19 cellular contexts compared by ENCODE assay signal in the genomic region with DNA sequence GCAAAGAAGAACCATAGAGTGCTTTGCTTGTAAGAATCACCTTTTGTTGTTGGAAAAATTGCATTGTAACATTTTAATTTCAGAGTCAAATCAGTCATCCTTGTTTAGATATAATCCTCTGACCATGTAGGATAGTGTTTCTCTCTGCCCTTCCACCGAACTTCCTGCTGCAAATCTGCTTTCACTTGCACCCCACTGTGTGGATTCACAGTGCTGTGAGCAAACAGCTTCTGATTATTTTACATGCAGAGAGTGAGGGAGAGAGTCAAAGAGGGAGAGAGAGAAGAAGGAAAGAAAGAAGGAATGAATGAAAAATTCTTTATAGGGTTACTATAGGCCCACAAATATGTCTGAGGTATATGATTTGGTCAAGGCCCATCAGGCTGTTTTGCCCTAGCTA. TPM values are rescaled to one million over a fixed set of nuclear protein-coding genes. Genes with fewer than 3 reads are reported as not detected.
DNase-seq lines count a peak whose midpoint lies in the region; ATAC-seq and TF ChIP-seq lines count a peak whose summit lies in the region.
"Had no signal": no experiment of that assay in that cellular context is flagged by ENCODE, and none has a peak within 500 bp of the region (broad histone marks: within the 10 kb centered on the region; RNA-seq: fewer than 3 reads in every experiment).

No MANE protein-coding gene starts in this region.

- DNase-seq in NCI-H1092 treated with DMSO at 0.1 percent for 48 hours (lab: John Stamatoyannopoulos, UW), result peak; percentile 39
- no peak for DNase-seq in NCI-H1092 (lab: John Stamatoyannopoulos, UW)
- peak in 2 of 3 experiments; percentile 57 to 81 for DNase-seq in NCI-H1417 (lab: John Stamatoyannopoulos, UW)
- DNase-seq in NCI-H748 (lab: John Stamatoyannopoulos, UW; ENCODE audit: unreplicated experiment), result peak; percentile 75
- DNase-seq in mesendoderm, result peak; percentile 65
- no peak for DNase-seq in activated CD8-positive, alpha-beta memory T cell treated with anti-CD3 and anti-CD28 coated beads, Interleukin-2, amount 10 ng/mL, durations not matched to agents 7 days and 5 days
- no peak for DNase-seq in left colon
- DNase-seq: CD4-positive, alpha-beta memory T cell; KG1; NCI-H1105 treated with DMSO at 0.1 percent for 48 hours; NCI-H187 treated with DMSO at 0.1 percent for 48 hours; NCI-H446; NCI-H526 treated with DMSO at 0.1 percent for 48 hours; OCI-M1 had no signal

- H2AK5ac ChIP-seq in mesendoderm (ENCODE audit: low read length), result no peak overlapping the region

- peaks cover 3% of the 10 kb centered on the region for H3K4me1 ChIP-seq in mesendoderm (ENCODE audit: control insufficient read depth, low read depth, low read length)
- H3K4me1 ChIP-seq: BLaER1 treated with 17β-estradiol and CSF1 and Interleukin-3, amounts not matched to agents 10 nM and 100 nM had no signal

- no peak overlapping the region for H3K18ac ChIP-seq in mesendoderm (ENCODE audit: low read length)

- CTCF ChIA-PET in activated CD8-positive, alpha-beta memory T cell treated with anti-CD3 and anti-CD28 coated beads, Interleukin-2, amount 10 ng/mL, durations not matched to agents 7 days and 5 days (lab: Charles Lee), result no interaction called here

- H3K56ac ChIP-seq in mesendoderm (ENCODE audit: low read length), result no peak overlapping the region

- H3K79me2 ChIP-seq in mesendoderm (ENCODE audit: control insufficient read depth, insufficient read depth, low read length), result no peaks in the 10 kb centered on the region

- H3K36me3 ChIP-seq in mesendoderm (ENCODE audit: control insufficient read depth, insufficient read depth, low read length), result no peaks in the 10 kb centered on the region
- H3K36me3 ChIP-seq: BLaER1 treated with 17β-estradiol and CSF1 and Interleukin-3, amounts not matched to agents 10 nM and 100 nM; SJSA1 had no signal

- H4K5ac ChIP-seq in mesendoderm (ENCODE audit: low read length), result no peak overlapping the region

- H3K4ac ChIP-seq in mesendoderm (ENCODE audit: low read depth, low read length), result no peak overlapping the region

- WGBS in mesendoderm (ENCODE audit: extremely low coverage, insufficient coverage, low lambda C conversion rate), result no CpG with 5 or more reads among the region's 1 CpG

- no peaks in the 10 kb centered on the region for H3K9me3 Mint-ChIP-seq in activated CD8-positive, alpha-beta memory T cell treated with anti-CD3 and anti-CD28 coated beads, Interleukin-2, amount 10 ng/mL, durations not matched to agents 7 days and 5 days (ENCODE audit: low read depth)

- no peak overlapping the region for H3K4me3 Mint-ChIP-seq in activated CD8-positive, alpha-beta memory T cell treated with anti-CD3 and anti-CD28 coated beads, Interleukin-2, amount 10 ng/mL, durations not matched to agents 7 days and 5 days
- H3K4me3 Mint-ChIP-seq: CD4-positive, alpha-beta memory T cell had no signal

- no peak overlapping the region for H3K23ac ChIP-seq in mesendoderm (ENCODE audit: low read length)

- H3K9ac ChIP-seq in mesendoderm (ENCODE audit: low read length), result no peak overlapping the region
- H3K9ac ChIP-seq: BLaER1 treated with 17β-estradiol and CSF1 and Interleukin-3, amounts not matched to agents 10 nM and 100 nM had no signal

- ATAC-seq in activated CD8-positive, alpha-beta memory T cell treated with anti-CD3 and anti-CD28 coated beads, Interleukin-2, amount 10 ng/mL, durations not matched to agents 7 days and 5 days, result no peak
- ATAC-seq in left colon, result no peak
- ATAC-seq in SK-N-SH treated with all-trans-retinoic acid at 6 μM for 48 hours, result no peak
- ATAC-seq: Right ventricle myocardium inferior had no signal

- H3K4me1 Mint-ChIP-seq in activated CD8-positive, alpha-beta memory T cell treated with anti-CD3 and anti-CD28 coated beads, Interleukin-2, amount 10 ng/mL, durations not matched to agents 7 days and 5 days, result no peaks in the 10 kb centered on the region
- H3K4me1 Mint-ChIP-seq: CD4-positive, alpha-beta memory T cell had no signal

- no peaks in the 10 kb centered on the region for H3K79me1 ChIP-seq in mesendoderm (ENCODE audit: low read length)

- H3K27me3 ChIP-seq in mesendoderm (ENCODE audit: insufficient read depth, low read length, poor library complexity), result no peaks in the 10 kb centered on the region
- H3K27me3 ChIP-seq: BLaER1 treated with 17β-estradiol and CSF1 and Interleukin-3, amounts not matched to agents 10 nM and 100 nM had no signal

- peaks cover 26% of the 10 kb centered on the region for H3K27me3 Mint-ChIP-seq in activated CD8-positive, alpha-beta memory T cell treated with anti-CD3 and anti-CD28 coated beads, Interleukin-2, amount 10 ng/mL, durations not matched to agents 7 days and 5 days

- H3K4me2 ChIP-seq in mesendoderm (ENCODE audit: low read length), result no peak overlapping the region
- H3K4me2 ChIP-seq: BLaER1 treated with 17β-estradiol and CSF1 and Interleukin-3, amounts not matched to agents 10 nM and 100 nM had no signal

- H3K27ac ChIP-seq in mesendoderm (ENCODE audit: low read depth, low read length), result no peak overlapping the region
- H3K27ac ChIP-seq: 22Rv1; BLaER1 treated with 17β-estradiol and CSF1 and Interleukin-3, amounts not matched to agents 10 nM and 100 nM; SJSA1 had no signal

- H2BK15ac ChIP-seq in mesendoderm (replicated peaks; ENCODE audit: low read depth), result no peak overlapping the region

- no peak overlapping the region for H2BK5ac ChIP-seq in mesendoderm (ENCODE audit: low read length)

- intact Hi-C loops in left colon (cut with DNase I, micrococcal nuclease), result no loop called here

- H3K27ac Mint-ChIP-seq in activated CD8-positive, alpha-beta memory T cell treated with anti-CD3 and anti-CD28 coated beads, Interleukin-2, amount 10 ng/mL, durations not matched to agents 7 days and 5 days, result no peak overlapping the region
- H3K27ac Mint-ChIP-seq: CD4-positive, alpha-beta memory T cell had no signal

- H3K4me3 ChIP-seq in mesendoderm (ENCODE audit: low read length), result no peak overlapping the region
- H3K4me3 ChIP-seq: BLaER1 treated with 17β-estradiol and CSF1 and Interleukin-3, amounts not matched to agents 10 nM and 100 nM; SJSA1 had no signal

- no peak overlapping the region for H4K8ac ChIP-seq in mesendoderm (ENCODE audit: low read depth, low read length)

- H2BK120ac ChIP-seq in mesendoderm (ENCODE audit: low read depth, low read length), result no peak overlapping the region

- no peaks in the 10 kb centered on the region for H3K36me3 Mint-ChIP-seq in activated CD8-positive, alpha-beta memory T cell treated with anti-CD3 and anti-CD28 coated beads, Interleukin-2, amount 10 ng/mL, durations not matched to agents 7 days and 5 days
- H3K36me3 Mint-ChIP-seq: CD4-positive, alpha-beta memory T cell had no signal

TF ChIP-seq in SK-N-SH treated with all-trans-retinoic acid at 6 μM for 48 hours, 23 proteins besides CTCF, POLR2A, EP300 and RAD21 (continues in another document):
- TF ChIP-seq, protein P1, sequence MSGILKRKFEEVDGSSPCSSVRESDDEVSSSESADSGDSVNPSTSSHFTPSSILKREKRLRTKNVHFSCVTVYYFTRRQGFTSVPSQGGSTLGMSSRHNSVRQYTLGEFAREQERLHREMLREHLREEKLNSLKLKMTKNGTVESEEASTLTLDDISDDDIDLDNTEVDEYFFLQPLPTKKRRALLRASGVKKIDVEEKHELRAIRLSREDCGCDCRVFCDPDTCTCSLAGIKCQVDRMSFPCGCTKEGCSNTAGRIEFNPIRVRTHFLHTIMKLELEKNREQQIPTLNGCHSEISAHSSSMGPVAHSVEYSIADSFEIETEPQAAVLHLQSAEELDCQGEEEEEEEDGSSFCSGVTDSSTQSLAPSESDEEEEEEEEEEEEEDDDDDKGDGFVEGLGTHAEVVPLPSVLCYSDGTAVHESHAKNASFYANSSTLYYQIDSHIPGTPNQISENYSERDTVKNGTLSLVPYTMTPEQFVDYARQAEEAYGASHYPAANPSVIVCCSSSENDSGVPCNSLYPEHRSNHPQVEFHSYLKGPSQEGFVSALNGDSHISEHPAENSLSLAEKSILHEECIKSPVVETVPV (CRISPR knock-in tag; IDR thresholded peaks at IDR 0.05), result no peak
- TF ChIP-seq ZFP3 (CRISPR knock-in tag; IDR thresholded peaks at IDR 0.05), result no peak
- no peak for TF ChIP-seq SNAI2 (CRISPR knock-in tag; IDR thresholded peaks at IDR 0.05)
- no peak for TF ChIP-seq TCF4 (CRISPR knock-in tag; IDR thresholded peaks at IDR 0.05; ENCODE audit: borderline replicate concordance)
- TF ChIP-seq ZNF70 (CRISPR knock-in tag; IDR thresholded peaks at IDR 0.05), result no peak
- TF ChIP-seq TOX (CRISPR knock-in tag; IDR thresholded peaks at IDR 0.05; ENCODE audit: borderline replicate concordance), result no peak
- no peak for TF ChIP-seq OSR1 (CRISPR knock-in tag; IDR thresholded peaks at IDR 0.05)
- no peak for TF ChIP-seq RARB (CRISPR knock-in tag; IDR thresholded peaks at IDR 0.05)
- TF ChIP-seq, protein P2, sequence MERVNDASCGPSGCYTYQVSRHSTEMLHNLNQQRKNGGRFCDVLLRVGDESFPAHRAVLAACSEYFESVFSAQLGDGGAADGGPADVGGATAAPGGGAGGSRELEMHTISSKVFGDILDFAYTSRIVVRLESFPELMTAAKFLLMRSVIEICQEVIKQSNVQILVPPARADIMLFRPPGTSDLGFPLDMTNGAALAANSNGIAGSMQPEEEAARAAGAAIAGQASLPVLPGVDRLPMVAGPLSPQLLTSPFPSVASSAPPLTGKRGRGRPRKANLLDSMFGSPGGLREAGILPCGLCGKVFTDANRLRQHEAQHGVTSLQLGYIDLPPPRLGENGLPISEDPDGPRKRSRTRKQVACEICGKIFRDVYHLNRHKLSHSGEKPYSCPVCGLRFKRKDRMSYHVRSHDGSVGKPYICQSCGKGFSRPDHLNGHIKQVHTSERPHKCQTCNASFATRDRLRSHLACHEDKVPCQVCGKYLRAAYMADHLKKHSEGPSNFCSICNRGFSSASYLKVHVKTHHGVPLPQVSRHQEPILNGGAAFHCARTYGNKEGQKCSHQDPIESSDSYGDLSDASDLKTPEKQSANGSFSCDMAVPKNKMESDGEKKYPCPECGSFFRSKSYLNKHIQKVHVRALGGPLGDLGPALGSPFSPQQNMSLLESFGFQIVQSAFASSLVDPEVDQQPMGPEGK (CRISPR knock-in tag; IDR thresholded peaks at IDR 0.05; ENCODE audit: borderline replicate concordance), result no peak
- no peak for TF ChIP-seq CSDC2 (CRISPR knock-in tag; IDR thresholded peaks at IDR 0.05)
- TF ChIP-seq ZC3H10 (CRISPR knock-in tag; IDR thresholded peaks at IDR 0.05), result no peak
- TF ChIP-seq ZNF8 (CRISPR knock-in tag; IDR thresholded peaks at IDR 0.05), result no peak
- TF ChIP-seq ISL1 (CRISPR knock-in tag; IDR thresholded peaks at IDR 0.05), result no peak

RNA-seq across cellular contexts. Expression of a gene that starts 30.0 kb away (rescaled TPM):
- 148 TPM for polyA plus RNA-seq in mesendoderm (2013, experiment 1 of 2)
- 152 TPM for polyA plus RNA-seq in mesendoderm (2013, experiment 2 of 2)
- 10 to 100 TPM; 35.0 to 47.0 TPM for total RNA-seq in activated CD8-positive, alpha-beta memory T cell treated with anti-CD3 and anti-CD28 coated beads, Interleukin-2, amount 10 ng/mL, durations not matched to agents 7 days and 5 days
- 10 to 100 TPM; 38.7 to 45.8 TPM for total RNA-seq in left colon

Comparison
In these comparisons a context has a peak if more than half of its experiments do, and no peak if none do; other contexts are left out.
1. DNase-seq: peak in NCI-H1092 treated with DMSO at 0.1 percent for 48 hours (single experiment), NCI-H1417 (2 of 3), NCI-H748 (single experiment) and mesendoderm (single experiment); none in NCI-H1092 (single experiment), activated CD8-positive, alpha-beta memory T cell treated with anti-CD3 and anti-CD28 coated beads, Interleukin-2, amount 10 ng/mL, durations not matched to agents 7 days and 5 days (single experiment) and left colon (0 of 2).